ENCODE assay signal across 12 cellular contexts in genomic region chr22:22702159-22702873, GRCh38. TPM values are rescaled to one million over a fixed set of nuclear protein-coding genes. Genes with fewer than 3 reads are reported as not detected.
DNase-seq lines count a peak whose midpoint lies in the region; ATAC-seq and TF ChIP-seq lines count a peak whose summit lies in the region.
"Had no signal": no experiment of that assay in that cellular context is flagged by ENCODE, and none has a peak within 500 bp of the region (broad histone marks: within the 10 kb centered on the region; RNA-seq: fewer than 3 reads in every experiment).

No MANE protein-coding gene starts in this region.

- intact Hi-C loops in gastrocnemius medialis (cut with DNase I; ENCODE audit: low total_unique reads) = no loop called here

- in situ Hi-C loops in gastrocnemius medialis (cut with MboI; ENCODE audit: low sequenced_read_pairs in 4 of 4) = no loop called here

- ATAC-seq in omental fat pad (ENCODE audit: low FRiP score) (peak; percentile 30), GM18519 (IDR thresholded peaks at IDR 0.05; ENCODE audit: low FRiP score, unreplicated experiment) (no peak), gastrocnemius medialis (no peak), HG02938 (IDR thresholded peaks at IDR 0.05; ENCODE audit: unreplicated experiment) (no peak)
- ATAC-seq: activated CD4-positive, CD25-positive, alpha-beta regulatory T cell treated with anti-CD3 and anti-CD28 coated beads, Interleukin-2, amount 50 U/mL, for 24 hours had no signal

- CTCF ChIA-PET in GM10248 (lab: Yijun Ruan, JAX) = interaction anchor here (0.7 to 4.7 kb wide), 15 partner anchors 7 to 256 kb away, joined by 3 to 30 read pairs (median 11); no protein-coding TSS in a partner anchor

- TF ChIP-seq CTCF in GM10248 (IDR thresholded peaks at IDR 0.05; ENCODE audit: control extremely low read depth, extremely low read depth, low read depth, missing control alignments) (peak; percentile 72), choroid plexus epithelial cell (conservative IDR thresholded peaks at IDR 0.05; ENCODE audit: low read depth, low read length) (peak; percentile 54), omental fat pad (IDR thresholded peaks at IDR 0.05) (no peak), gastrocnemius medialis (IDR thresholded peaks at IDR 0.05 in 4 of 5, conservative IDR thresholded peaks at IDR 0.05 in 1 of 5) (no peak)

- no peaks in the 10 kb centered on the region for H3K9me3 ChIP-seq in gastrocnemius medialis

- DNase-seq in GM10248 (ENCODE audit: extremely low spot score) (no peak), HT-29 (ENCODE audit: low spot score) (peak; percentile 35), choroid plexus epithelial cell (ENCODE audit: low read depth) (no peak), omental fat pad (ENCODE audit: low spot score) (no peak), gastrocnemius medialis (no peak)
- DNase-seq: GDM1, NCI-H526 treated with DMSO at 0.1 percent for 48 hours had no signal

- TF ChIP-seq POLR2A in gastrocnemius medialis (IDR thresholded peaks at IDR 0.05) = no peak

- no peaks in the 10 kb centered on the region for H3K36me3 ChIP-seq in gastrocnemius medialis

- H3K27ac ChIP-seq in gastrocnemius medialis = no peak overlapping the region

- POLR2A ChIA-PET in GM10248 (lab: Yijun Ruan, JAX) = no interaction called here

- no peak overlapping the region for H3K4me3 ChIP-seq in choroid plexus epithelial cell (ENCODE audit: low read depth, low read length)
- H3K4me3 ChIP-seq in gastrocnemius medialis = no peak overlapping the region

- no peaks in the 10 kb centered on the region for H3K27me3 ChIP-seq in gastrocnemius medialis

- H3K4me1 ChIP-seq in gastrocnemius medialis = no peaks in the 10 kb centered on the region

RNA-seq across cellular contexts. Expression of gene GGTLC2, which starts 57.9 kb away (rescaled TPM):
- total RNA-seq in HT-29 (2014; rRNA removed; shearing (Covaris generic)) = not detected in 2 replicates
- not detected for total RNA-seq in omental fat pad
- not detected for total RNA-seq in gastrocnemius medialis
- total RNA-seq: H4, myocyte had no signal

Comparison
In these comparisons a context has a peak if more than half of its experiments do, and no peak if none do; other contexts are left out.
1. CTCF ChIP-seq: peak in GM10248 (single experiment) and choroid plexus epithelial cell (single experiment); none in omental fat pad (0 of 3) and gastrocnemius medialis (0 of 5).